In the genomic region with DNA sequence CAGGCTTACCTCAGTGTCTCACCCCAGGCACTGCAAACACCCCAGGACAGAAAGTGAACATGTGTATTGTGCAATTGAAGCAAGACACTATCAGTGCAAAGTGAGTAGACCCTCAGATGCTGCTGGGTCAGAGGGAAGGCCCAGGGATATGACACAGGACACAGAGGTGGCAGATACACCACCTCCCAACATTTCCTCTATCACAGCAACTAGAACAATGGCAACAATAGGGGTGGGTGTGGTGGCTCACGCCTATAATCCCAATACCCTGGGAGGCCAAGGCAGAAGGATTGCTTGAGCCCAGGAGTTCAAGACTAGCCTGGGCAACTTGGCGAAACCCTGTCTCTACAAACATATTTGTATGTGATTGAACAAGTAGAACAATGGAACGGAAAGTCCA, we compare ENCODE assay signal across 21 cellular contexts. TPM values are rescaled to one million over a fixed set of nuclear protein-coding genes. Genes with fewer than 3 reads are reported as not detected.
DNase-seq lines count a peak whose midpoint lies in the region; ATAC-seq, FAIRE-seq and TF ChIP-seq lines count a peak whose summit lies in the region.
"Had no signal": no experiment of that assay in that cellular context is flagged by ENCODE, and none has a peak within 500 bp of the region (broad histone marks: within the 10 kb centered on the region; RNA-seq: fewer than 3 reads in every experiment).

No MANE protein-coding gene starts in this region.

- DNase-seq in HepG2 (ENCODE audit: low spot score) (no peak), right lobe of liver (no peak), GM10248 (ENCODE audit: extremely low spot score) (no peak), WERI-Rb-1 (no peak), vagina (ENCODE audit: extremely low spot score in 2 of 2) (no peak)
- no peak for DNase-seq in stimulated activated effector memory CD8-positive, alpha-beta T cell treated with anti-CD3 and anti-CD28 coated beads, Interleukin-12 subunit alpha, Interleukin-12 subunit beta, amount 100 ng/mL, for 72 hours (ENCODE audit: low spot score in 2 of 2)
- DNase-seq: AML-193; Calu3; CD8-positive, alpha-beta T cell; DMS79 treated with DMSO at 0.1 percent for 48 hours; GF-D8; GM23248; HCEC 1CT; KG1 had no signal

- WGBS in HepG2 (ENCODE audit: low lambda C conversion rate) = 62% methylated on average over 3 of the region's 3 CpGs
- WGBS in right lobe of liver (ENCODE audit: insufficient coverage, low coverage, low lambda C conversion rate, missing lambda C conversion rate) = 89% methylated on average over 3 of the region's 3 CpGs

- in situ Hi-C loops in HepG2 (cut with HindIII; ENCODE audit: extremely low pct_ligation_motif_present, low pct_unique_long_range_greater_than_20kb) = no loop called here

- BruUV-seq in HepG2 (replicated peaks; lab: Mats Ljungman, UMichigan) = no TSS peak

- no peaks in the 10 kb centered on the region for H3K36me3 Mint-ChIP-seq in stimulated activated effector memory CD8-positive, alpha-beta T cell treated with anti-CD3 and anti-CD28 coated beads, Interleukin-12 subunit alpha, Interleukin-12 subunit beta, amount 100 ng/mL, for 72 hours
- H3K36me3 Mint-ChIP-seq: CD8-positive, alpha-beta T cell had no signal

- no peak for TF ChIP-seq CTCF in HepG2 (CRISPR knock-in tag; IDR thresholded peaks at IDR 0.05)
- TF ChIP-seq CTCF in right lobe of liver (IDR thresholded peaks at IDR 0.05) = no peak
- TF ChIP-seq CTCF in GM10248 (IDR thresholded peaks at IDR 0.05; ENCODE audit: control extremely low read depth, extremely low read depth, low read depth, missing control alignments) = no peak
- TF ChIP-seq CTCF in WERI-Rb-1 (IDR thresholded peaks at IDR 0.05; ENCODE audit: low read depth, low read length) = no peak
- no peak for TF ChIP-seq CTCF in vagina (IDR thresholded peaks at IDR 0.05)

- no peak overlapping the region for H3K4me2 ChIP-seq in HepG2 (ENCODE audit: low read depth, low read length)
- H3K4me2 ChIP-seq: A549, BLaER1 had no signal

- ATAC-seq in HepG2 = no peak
- no peak for ATAC-seq in right lobe of liver
- ATAC-seq in esophagus mucosa = peak; percentile 15
- ATAC-seq in stimulated activated effector memory CD8-positive, alpha-beta T cell treated with anti-CD3 and anti-CD28 coated beads, Interleukin-12 subunit alpha, Interleukin-12 subunit beta, amount 100 ng/mL, for 72 hours = no peak
- ATAC-seq: A549; CD8-positive, alpha-beta T cell; GM12878 had no signal

- no peaks in the 10 kb centered on the region for H3K79me2 ChIP-seq in HepG2 (ENCODE audit: insufficient read depth, low read length)

- H3K4me3 Mint-ChIP-seq in stimulated activated effector memory CD8-positive, alpha-beta T cell treated with anti-CD3 and anti-CD28 coated beads, Interleukin-12 subunit alpha, Interleukin-12 subunit beta, amount 100 ng/mL, for 72 hours = no peak overlapping the region
- H3K4me3 Mint-ChIP-seq: CD8-positive, alpha-beta T cell; IgD-negative memory B cell had no signal

- H3K27ac ChIP-seq in HepG2 (ENCODE audit: extremely low read length, insufficient read depth, low read length) (no peak overlapping the region), right lobe of liver (no peak overlapping the region), WERI-Rb-1 (no peak overlapping the region), vagina (no peak overlapping the region)
- H3K27ac ChIP-seq: 22Rv1, A549, BLaER1, GM23248 had no signal

- H2AFZ ChIP-seq in HepG2 (ENCODE audit: low read length) = no peak overlapping the region
- H2AFZ ChIP-seq: GM23248 had no signal

- no peaks in the 10 kb centered on the region for H3K36me3 ChIP-seq in HepG2 (replicated peaks in 1 of 2; ENCODE audit: control insufficient read depth in 1 of 2, insufficient read depth in 2 of 2, low read length in 2 of 2)
- H3K36me3 ChIP-seq in right lobe of liver = no peaks in the 10 kb centered on the region
- H3K36me3 ChIP-seq in WERI-Rb-1 = peaks cover 6% of the 10 kb centered on the region
- H3K36me3 ChIP-seq in vagina = no peaks in the 10 kb centered on the region

- H3K27me3 ChIP-seq in HepG2 (ENCODE audit: control insufficient read depth in 1 of 2, insufficient read depth in 2 of 2, low read length in 2 of 2) = peaks cover 0 to 2% of the 10 kb centered on the region in 2 experiments; a peak in 1 of 5 replicates
- no peaks in the 10 kb centered on the region for H3K27me3 ChIP-seq in right lobe of liver
- no peaks in the 10 kb centered on the region for H3K27me3 ChIP-seq in WERI-Rb-1 (ENCODE audit: insufficient read depth, low read depth, severe bottlenecking)
- H3K27me3 ChIP-seq in vagina = no peaks in the 10 kb centered on the region
- H3K27me3 ChIP-seq: BLaER1 had no signal

- H3K9me3 Mint-ChIP-seq in stimulated activated effector memory CD8-positive, alpha-beta T cell treated with anti-CD3 and anti-CD28 coated beads, Interleukin-12 subunit alpha, Interleukin-12 subunit beta, amount 100 ng/mL, for 72 hours = no peaks in the 10 kb centered on the region
- H3K9me3 Mint-ChIP-seq: CD8-positive, alpha-beta T cell; IgD-negative memory B cell had no signal

- no peak for TF ChIP-seq RAD21 in HepG2 (CRISPR knock-in tag; IDR thresholded peaks at IDR 0.05)

- no peaks in the 10 kb centered on the region for H3K4me1 Mint-ChIP-seq in stimulated activated effector memory CD8-positive, alpha-beta T cell treated with anti-CD3 and anti-CD28 coated beads, Interleukin-12 subunit alpha, Interleukin-12 subunit beta, amount 100 ng/mL, for 72 hours

- peak overlapping the region; percentile 21 for H3K27ac Mint-ChIP-seq in stimulated activated effector memory CD8-positive, alpha-beta T cell treated with anti-CD3 and anti-CD28 coated beads, Interleukin-12 subunit alpha, Interleukin-12 subunit beta, amount 100 ng/mL, for 72 hours
- H3K27ac Mint-ChIP-seq: CD8-positive, alpha-beta T cell had no signal

- H3K4me3 ChIP-seq in HepG2 (replicated peaks in 1 of 3; ENCODE audit: insufficient read depth in 1 of 3, low read depth in 2 of 3, low read length in 3 of 3) (no peak overlapping the region), right lobe of liver (no peak overlapping the region), WERI-Rb-1 (ENCODE audit: low read depth, low read length) (no peak overlapping the region), vagina (no peak overlapping the region)
- H3K4me3 ChIP-seq: A549, BLaER1, GM12878, GM23248 had no signal

- CTCF ChIA-PET in HepG2 (lab: Yijun Ruan, JAX; ENCODE audit: low intra/inter-chr PET ratio, low total read pairs) (no interaction called here), GM10248 (lab: Yijun Ruan, JAX) (interaction anchor here (1.1 kb wide), 1 partner anchor 21 kb away, joined by 3 read pairs; no protein-coding TSS in a partner anchor)

- TF ChIP-seq EP300 in HepG2 (IDR thresholded peaks at IDR 0.05; ENCODE audit: low read depth in 2 of 2, low read length in 2 of 2) = no peak
- TF ChIP-seq EP300 in HepG2 (CRISPR knock-in tag; IDR thresholded peaks at IDR 0.05; ENCODE audit: borderline replicate concordance) = no peak

- TF ChIP-seq POLR2A in HepG2 (IDR thresholded peaks at IDR 0.05; ENCODE audit: insufficient read depth in 1 of 2, low read depth in 2 of 2, low read length in 2 of 2) (no peak), right lobe of liver (IDR thresholded peaks at IDR 0.05) (no peak), vagina (IDR thresholded peaks at IDR 0.05) (no peak)

- no peak for FAIRE-seq in HepG2 (lab: Jason Lieb, UNC)
- FAIRE-seq: GM12878, H54 had no signal

- H3K4me1 ChIP-seq in HepG2 (ENCODE audit: insufficient read depth, low read length) = no peaks in the 10 kb centered on the region
- no peaks in the 10 kb centered on the region for H3K4me1 ChIP-seq in right lobe of liver
- no peaks in the 10 kb centered on the region for H3K4me1 ChIP-seq in vagina
- H3K4me1 ChIP-seq: A549 had no signal

- H3K9ac ChIP-seq in HepG2 (ENCODE audit: insufficient read depth, low read depth, low read length) = no peak overlapping the region
- H3K9ac ChIP-seq: BLaER1, GM23248 had no signal

- H3K9me3 ChIP-seq in HepG2 (ENCODE audit: low read length) = no peaks in the 10 kb centered on the region
- H3K9me3 ChIP-seq in right lobe of liver = no peaks in the 10 kb centered on the region
- no peaks in the 10 kb centered on the region for H3K9me3 ChIP-seq in WERI-Rb-1 (ENCODE audit: severe bottlenecking)
- no peaks in the 10 kb centered on the region for H3K9me3 ChIP-seq in vagina
- H3K9me3 ChIP-seq: A549, BLaER1 had no signal

- intact Hi-C loops in HepG2 (cut with micrococcal nuclease; ENCODE audit: unreplicated experiment) (no loop called here), right lobe of liver (cut with DNase I) (no loop called here), vagina (cut with DNase I) (no loop called here)

- POLR2A ChIA-PET in HepG2 (lab: Yijun Ruan, JAX) (no interaction called here), GM10248 (lab: Yijun Ruan, JAX) (no interaction called here)

- H4K20me1 ChIP-seq in HepG2 (ENCODE audit: insufficient read depth, low read length) = no peaks in the 10 kb centered on the region
- H4K20me1 ChIP-seq: BLaER1 had no signal

RNA-seq across cellular contexts. Expression of a gene that starts 22.5 kb away (rescaled TPM):
- 0.27 TPM in 1 of 2 replicates, not detected in the other for total RNA-seq in HepG2 (2016; rRNA removed; fragmentation: Illumina TruSeq; extraction: Trizol)
- total RNA-seq in HepG2 (2016; cell fraction: cytosol; rRNA removed; fragmentation: Illumina TruSeq; extraction: Trizol; ENCODE audit: low read depth) = not detected in 2 replicates
- not detected in 2 replicates for total RNA-seq in HepG2 (2016; cell fraction: insoluble cytoplasmic fraction; rRNA removed; fragmentation: Illumina TruSeq; extraction: Trizol)
- not detected in 2 replicates for total RNA-seq in HepG2 (2016; cell fraction: membrane; rRNA removed; fragmentation: Illumina TruSeq; extraction: Trizol)
- not detected in 2 replicates for total RNA-seq in HepG2 (2016; cell fraction: nucleus; rRNA removed; fragmentation: Illumina TruSeq; extraction: Trizol)
- polyA plus RNA-seq in HepG2 (2011; rRNA removed) = 0.98 and 1.7 TPM in 2 replicates
- polyA plus RNA-seq in HepG2 (2011; cell fraction: cytosol; rRNA removed) = 0.47 and 0.75 TPM in 2 replicates
- 0.80 and 1.5 TPM in 2 replicates for polyA plus RNA-seq in HepG2 (2011; cell fraction: nucleus; rRNA removed)
- 0.57 TPM in 1 of 2 replicates, not detected in the other for polyA plus RNA-seq in HepG2 (2012)
- polyA plus RNA-seq in HepG2 (2016; cell fraction: cytosol; fragmentation: Illumina TruSeq; extraction: Trizol; ENCODE audit: low read depth) = not detected in 2 replicates
- polyA plus RNA-seq in HepG2 (2016; cell fraction: insoluble cytoplasmic fraction; fragmentation: Illumina TruSeq; extraction: Trizol; ENCODE audit: low read depth) = not detected in 2 replicates
- 0.34 TPM in 1 of 2 replicates, not detected in the other for polyA plus RNA-seq in HepG2 (2016; cell fraction: membrane; fragmentation: Illumina TruSeq; extraction: Trizol; ENCODE audit: low read depth)
- polyA plus RNA-seq in HepG2 (2016; cell fraction: nucleus; fragmentation: Illumina TruSeq; extraction: Trizol; ENCODE audit: insufficient read depth, low read depth) = 0.64 TPM in 1 of 2 replicates, not detected in the other
- 0.72 TPM in 1 of 2 replicates, not detected in the other for polyA minus RNA-seq in HepG2 (2011; rRNA and poly(A)+ RNA removed; ENCODE audit: low replicate concordance)
- not detected in 2 replicates for polyA minus RNA-seq in HepG2 (2011; cell fraction: cytosol; rRNA and poly(A)+ RNA removed)
- 1.2 and 2.5 TPM in 2 replicates for polyA minus RNA-seq in HepG2 (2011; cell fraction: nucleus; rRNA and poly(A)+ RNA removed)
- 1 to 10 TPM in 4 of 6 experiments, under 1 TPM in 2; 0.57 to 3.0 (median 1.9) TPM for total RNA-seq in right lobe of liver
- total RNA-seq in esophagus mucosa = 3.5 TPM
- 11.0 TPM for total RNA-seq in vagina
- total RNA-seq: CD8-positive, alpha-beta T cell had no signal

RNA-seq across cellular contexts. Expression of a gene that starts 25.4 kb away (rescaled TPM):
- total RNA-seq in HepG2 (2016; rRNA removed; fragmentation: Illumina TruSeq; extraction: Trizol) (16.2 and 25.5 TPM in 2 replicates), right lobe of liver (1 to 10 TPM; 2.9 to 9.2 (median 5.5) TPM), esophagus mucosa (4.7 TPM), vagina (16.7 TPM)
- 6.2 and 6.5 TPM in 2 replicates for total RNA-seq in HepG2 (2016; cell fraction: cytosol; rRNA removed; fragmentation: Illumina TruSeq; extraction: Trizol; ENCODE audit: low read depth)
- 17.1 and 25.1 TPM in 2 replicates for total RNA-seq in HepG2 (2016; cell fraction: insoluble cytoplasmic fraction; rRNA removed; fragmentation: Illumina TruSeq; extraction: Trizol)
- 4.8 and 7.5 TPM in 2 replicates for total RNA-seq in HepG2 (2016; cell fraction: membrane; rRNA removed; fragmentation: Illumina TruSeq; extraction: Trizol)
- total RNA-seq in HepG2 (2016; cell fraction: nucleus; rRNA removed; fragmentation: Illumina TruSeq; extraction: Trizol) = 40.2 and 43.9 TPM in 2 replicates
- polyA plus RNA-seq in HepG2 (2011; rRNA removed) = 19.6 and 21.1 TPM in 2 replicates
- 7.1 and 7.7 TPM in 2 replicates for polyA plus RNA-seq in HepG2 (2011; cell fraction: cytosol; rRNA removed)
- polyA plus RNA-seq in HepG2 (2011; cell fraction: nucleus; rRNA removed) = 33.9 and 48.5 TPM in 2 replicates
- 20.6 and 26.0 TPM in 2 replicates for polyA plus RNA-seq in HepG2 (2012)
- polyA plus RNA-seq in HepG2 (2016; cell fraction: cytosol; fragmentation: Illumina TruSeq; extraction: Trizol; ENCODE audit: low read depth) = 1.7 and 1.9 TPM in 2 replicates
- 15.7 and 18.4 TPM in 2 replicates for polyA plus RNA-seq in HepG2 (2016; cell fraction: insoluble cytoplasmic fraction; fragmentation: Illumina TruSeq; extraction: Trizol; ENCODE audit: low read depth)
- 2.1 and 3.4 TPM in 2 replicates for polyA plus RNA-seq in HepG2 (2016; cell fraction: membrane; fragmentation: Illumina TruSeq; extraction: Trizol; ENCODE audit: low read depth)
- 81.7 and 89.2 TPM in 2 replicates for polyA plus RNA-seq in HepG2 (2016; cell fraction: nucleus; fragmentation: Illumina TruSeq; extraction: Trizol; ENCODE audit: insufficient read depth, low read depth)
- 8.5 and 12.3 TPM in 2 replicates for polyA minus RNA-seq in HepG2 (2011; rRNA and poly(A)+ RNA removed; ENCODE audit: low replicate concordance)
- 3.9 and 5.4 TPM in 2 replicates for polyA minus RNA-seq in HepG2 (2011; cell fraction: cytosol; rRNA and poly(A)+ RNA removed)
- 61.8 and 78.0 TPM in 2 replicates for polyA minus RNA-seq in HepG2 (2011; cell fraction: nucleus; rRNA and poly(A)+ RNA removed)

RNA-seq across cellular contexts. Expression of a gene that starts 34.6 kb away (rescaled TPM):
- total RNA-seq in HepG2 (2016; rRNA removed; fragmentation: Illumina TruSeq; extraction: Trizol) (503 and 539 TPM in 2 replicates), right lobe of liver (100 to 1,000 TPM; 218 to 431 (median 344) TPM), esophagus mucosa (351 TPM), vagina (618 TPM)
- total RNA-seq in HepG2 (2016; cell fraction: cytosol; rRNA removed; fragmentation: Illumina TruSeq; extraction: Trizol; ENCODE audit: low read depth) = 84.1 and 89.7 TPM in 2 replicates
- 489 and 528 TPM in 2 replicates for total RNA-seq in HepG2 (2016; cell fraction: insoluble cytoplasmic fraction; rRNA removed; fragmentation: Illumina TruSeq; extraction: Trizol)
- total RNA-seq in HepG2 (2016; cell fraction: membrane; rRNA removed; fragmentation: Illumina TruSeq; extraction: Trizol) = 116 and 157 TPM in 2 replicates
- total RNA-seq in HepG2 (2016; cell fraction: nucleus; rRNA removed; fragmentation: Illumina TruSeq; extraction: Trizol) = 878 and 919 TPM in 2 replicates
- polyA plus RNA-seq in HepG2 (2011; rRNA removed) = 622 and 684 TPM in 2 replicates
- 569 and 613 TPM in 2 replicates for polyA plus RNA-seq in HepG2 (2011; cell fraction: cytosol; rRNA removed)
- 1,237 and 1,431 TPM in 2 replicates for polyA plus RNA-seq in HepG2 (2011; cell fraction: nucleus; rRNA removed)
- polyA plus RNA-seq in HepG2 (2012) = 388 and 421 TPM in 2 replicates
- polyA plus RNA-seq in HepG2 (2016; cell fraction: cytosol; fragmentation: Illumina TruSeq; extraction: Trizol; ENCODE audit: low read depth) = 39.4 and 49.0 TPM in 2 replicates
- polyA plus RNA-seq in HepG2 (2016; cell fraction: insoluble cytoplasmic fraction; fragmentation: Illumina TruSeq; extraction: Trizol; ENCODE audit: low read depth) = 620 and 627 TPM in 2 replicates
- polyA plus RNA-seq in HepG2 (2016; cell fraction: membrane; fragmentation: Illumina TruSeq; extraction: Trizol; ENCODE audit: low read depth) = 60.1 and 80.5 TPM in 2 replicates
- polyA plus RNA-seq in HepG2 (2016; cell fraction: nucleus; fragmentation: Illumina TruSeq; extraction: Trizol; ENCODE audit: insufficient read depth, low read depth) = 1,021 and 1,036 TPM in 2 replicates
- 1,158 and 1,526 TPM in 2 replicates for polyA minus RNA-seq in HepG2 (2011; rRNA and poly(A)+ RNA removed; ENCODE audit: low replicate concordance)
- polyA minus RNA-seq in HepG2 (2011; cell fraction: cytosol; rRNA and poly(A)+ RNA removed) = 501 and 518 TPM in 2 replicates
- polyA minus RNA-seq in HepG2 (2011; cell fraction: nucleus; rRNA and poly(A)+ RNA removed) = 2,012 and 2,066 TPM in 2 replicates

RNA-seq across cellular contexts. Expression of a gene that starts 35.3 kb away (rescaled TPM):
- total RNA-seq in HepG2 (2016; rRNA removed; fragmentation: Illumina TruSeq; extraction: Trizol) (31.9 and 68.8 TPM in 2 replicates), right lobe of liver (10 to 100 TPM; 11.0 to 27.6 (median 14.0) TPM), esophagus mucosa (16.2 TPM), vagina (50.8 TPM)
- 28.2 and 32.1 TPM in 2 replicates for total RNA-seq in HepG2 (2016; cell fraction: cytosol; rRNA removed; fragmentation: Illumina TruSeq; extraction: Trizol; ENCODE audit: low read depth)
- total RNA-seq in HepG2 (2016; cell fraction: insoluble cytoplasmic fraction; rRNA removed; fragmentation: Illumina TruSeq; extraction: Trizol) = 34.8 and 63.6 TPM in 2 replicates
- total RNA-seq in HepG2 (2016; cell fraction: membrane; rRNA removed; fragmentation: Illumina TruSeq; extraction: Trizol) = 29.6 and 34.9 TPM in 2 replicates
- total RNA-seq in HepG2 (2016; cell fraction: nucleus; rRNA removed; fragmentation: Illumina TruSeq; extraction: Trizol) = 128 and 149 TPM in 2 replicates
- 58.6 and 65.9 TPM in 2 replicates for polyA plus RNA-seq in HepG2 (2011; rRNA removed)
- 11.6 and 14.3 TPM in 2 replicates for polyA plus RNA-seq in HepG2 (2011; cell fraction: cytosol; rRNA removed)
- polyA plus RNA-seq in HepG2 (2011; cell fraction: nucleus; rRNA removed) = 128 and 136 TPM in 2 replicates
- polyA plus RNA-seq in HepG2 (2012) = 42.4 and 43.9 TPM in 2 replicates
- polyA plus RNA-seq in HepG2 (2016; cell fraction: cytosol; fragmentation: Illumina TruSeq; extraction: Trizol; ENCODE audit: low read depth) = 9.9 and 10.0 TPM in 2 replicates
- polyA plus RNA-seq in HepG2 (2016; cell fraction: insoluble cytoplasmic fraction; fragmentation: Illumina TruSeq; extraction: Trizol; ENCODE audit: low read depth) = 31.3 and 31.7 TPM in 2 replicates
- polyA plus RNA-seq in HepG2 (2016; cell fraction: membrane; fragmentation: Illumina TruSeq; extraction: Trizol; ENCODE audit: low read depth) = 16.6 and 17.0 TPM in 2 replicates
- polyA plus RNA-seq in HepG2 (2016; cell fraction: nucleus; fragmentation: Illumina TruSeq; extraction: Trizol; ENCODE audit: insufficient read depth, low read depth) = 274 and 290 TPM in 2 replicates
- polyA minus RNA-seq in HepG2 (2011; rRNA and poly(A)+ RNA removed; ENCODE audit: low replicate concordance) = 37.3 and 40.5 TPM in 2 replicates
- polyA minus RNA-seq in HepG2 (2011; cell fraction: cytosol; rRNA and poly(A)+ RNA removed) = 13.0 and 13.9 TPM in 2 replicates
- polyA minus RNA-seq in HepG2 (2011; cell fraction: nucleus; rRNA and poly(A)+ RNA removed) = 201 and 240 TPM in 2 replicates
